ENCODE assay signal across 18 cellular contexts in genomic region chr14:94771906-94772468, GRCh38. TPM values are rescaled to one million over a fixed set of nuclear protein-coding genes. Genes with fewer than 3 reads are reported as not detected.
DNase-seq lines count a peak whose midpoint lies in the region; ATAC-seq lines count a peak whose summit lies in the region.
"Had no signal": no experiment of that assay in that cellular context is flagged by ENCODE, and none has a peak within 500 bp of the region (broad histone marks: within the 10 kb centered on the region; RNA-seq: fewer than 3 reads in every experiment).

No MANE protein-coding gene starts in this region.

- H3K27me3 Mint-ChIP-seq in stimulated activated naive CD8-positive, alpha-beta T cell treated with anti-CD3 and anti-CD28 coated beads, Interleukin-15, Interleukin-2, amounts not matched to agents 100 ng/mL and 50 ng/mL, for 24 hours = peaks cover 88% of the 10 kb centered on the region
- H3K27me3 Mint-ChIP-seq in stimulated activated naive CD8-positive, alpha-beta T cell treated with anti-CD3 and anti-CD28 coated beads, Interleukin-15, amount 100 ng/mL, for 72 hours = peaks cover 96% of the 10 kb centered on the region
- peaks cover 82% of the 10 kb centered on the region for H3K27me3 Mint-ChIP-seq in activated T-helper 2 cell treated with anti-CD3 and anti-CD28 coated beads, Interferon-gamma antibody, Interleukin-2, Interleukin-4, amounts not matched to agents 10 μg/mL and 5 μg/mL and 100 μg/mL, durations not matched to agents 14 hours and 24 hours and 36 hours (ENCODE audit: low read depth)
- H3K27me3 Mint-ChIP-seq in natural killer cell treated with Interleukin-12 subunit alpha and Interleukin-12 subunit beta and Interleukin-15 and Interleukin-18, amount 100 ng/mL, for 72 hours = peaks cover 61 to 81% of the 10 kb centered on the region in 2 donors

- DNase-seq in stimulated activated naive CD8-positive, alpha-beta T cell treated with anti-CD3 and anti-CD28 coated beads, Interleukin-15, amount 100 ng/mL, for 72 hours = no peak
- DNase-seq in activated T-helper 2 cell treated with anti-CD3 and anti-CD28 coated beads, Interferon-gamma antibody, Interleukin-2, Interleukin-4, amounts not matched to agents 10 μg/mL and 5 μg/mL and 100 μg/mL, durations not matched to agents 14 hours and 24 hours and 36 hours (ENCODE audit: low spot score) = no peak
- peak; percentile 68 for DNase-seq in islet precursor cell
- DNase-seq in SIG-M5 (lab: John Stamatoyannopoulos, UW) = no peak
- DNase-seq in natural killer cell treated with Interleukin-12 subunit alpha and Interleukin-12 subunit beta and Interleukin-15 and Interleukin-18, amount 100 ng/mL, for 72 hours (ENCODE audit: low spot score) = no peak
- DNase-seq in A172 (ENCODE audit: low spot score) = no peak
- DNase-seq: activated naive CD4-positive, alpha-beta T cell treated with anti-CD3 and anti-CD28 coated beads for 36 hours; colonic mucosa; DND-41; left colon; NCI-H1694; NCI-H345; nucleus accumbens; right cardiac atrium; stomach had no signal

- H3K4me1 Mint-ChIP-seq in stimulated activated naive CD8-positive, alpha-beta T cell treated with anti-CD3 and anti-CD28 coated beads, Interleukin-15, Interleukin-2, amounts not matched to agents 100 ng/mL and 50 ng/mL, for 24 hours (ENCODE audit: low read depth) = peaks cover 19% of the 10 kb centered on the region
- H3K4me1 Mint-ChIP-seq in stimulated activated naive CD8-positive, alpha-beta T cell treated with anti-CD3 and anti-CD28 coated beads, Interleukin-15, amount 100 ng/mL, for 72 hours = peaks cover 50% of the 10 kb centered on the region
- H3K4me1 Mint-ChIP-seq in activated T-helper 2 cell treated with anti-CD3 and anti-CD28 coated beads, Interferon-gamma antibody, Interleukin-2, Interleukin-4, amounts not matched to agents 10 μg/mL and 5 μg/mL and 100 μg/mL, durations not matched to agents 14 hours and 24 hours and 36 hours (ENCODE audit: low read depth) = peaks cover 9% of the 10 kb centered on the region
- peaks cover 27 to 30% of the 10 kb centered on the region in 2 donors for H3K4me1 Mint-ChIP-seq in natural killer cell treated with Interleukin-12 subunit alpha and Interleukin-12 subunit beta and Interleukin-15 and Interleukin-18, amount 100 ng/mL, for 72 hours (ENCODE audit: low read depth in 2 of 2)

- H3K36me3 Mint-ChIP-seq in stimulated activated naive CD8-positive, alpha-beta T cell treated with anti-CD3 and anti-CD28 coated beads, Interleukin-15, Interleukin-2, amounts not matched to agents 100 ng/mL and 50 ng/mL, for 24 hours (ENCODE audit: low read depth) = no peaks in the 10 kb centered on the region
- H3K36me3 Mint-ChIP-seq in activated T-helper 2 cell treated with anti-CD3 and anti-CD28 coated beads, Interferon-gamma antibody, Interleukin-2, Interleukin-4, amounts not matched to agents 10 μg/mL and 5 μg/mL and 100 μg/mL, durations not matched to agents 14 hours and 24 hours and 36 hours (ENCODE audit: low read depth) = peaks cover 7% of the 10 kb centered on the region
- H3K36me3 Mint-ChIP-seq in natural killer cell treated with Interleukin-12 subunit alpha and Interleukin-12 subunit beta and Interleukin-15 and Interleukin-18, amount 100 ng/mL, for 72 hours = peaks cover 6% of the 10 kb centered on the region

- peak overlapping the region; percentile 55 for H3K27ac Mint-ChIP-seq in stimulated activated naive CD8-positive, alpha-beta T cell treated with anti-CD3 and anti-CD28 coated beads, Interleukin-15, Interleukin-2, amounts not matched to agents 100 ng/mL and 50 ng/mL, for 24 hours
- no peak overlapping the region for H3K27ac Mint-ChIP-seq in stimulated activated naive CD8-positive, alpha-beta T cell treated with anti-CD3 and anti-CD28 coated beads, Interleukin-15, amount 100 ng/mL, for 72 hours
- no peak overlapping the region for H3K27ac Mint-ChIP-seq in activated T-helper 2 cell treated with anti-CD3 and anti-CD28 coated beads, Interferon-gamma antibody, Interleukin-2, Interleukin-4, amounts not matched to agents 10 μg/mL and 5 μg/mL and 100 μg/mL, durations not matched to agents 14 hours and 24 hours and 36 hours
- no peak overlapping the region for H3K27ac Mint-ChIP-seq in natural killer cell treated with Interleukin-12 subunit alpha and Interleukin-12 subunit beta and Interleukin-15 and Interleukin-18, amount 100 ng/mL, for 72 hours
- H3K27ac Mint-ChIP-seq: activated naive CD4-positive, alpha-beta T cell treated with anti-CD3 and anti-CD28 coated beads for 36 hours had no signal

- no peaks in the 10 kb centered on the region for H3K9me3 Mint-ChIP-seq in stimulated activated naive CD8-positive, alpha-beta T cell treated with anti-CD3 and anti-CD28 coated beads, Interleukin-15, Interleukin-2, amounts not matched to agents 100 ng/mL and 50 ng/mL, for 24 hours
- no peaks in the 10 kb centered on the region for H3K9me3 Mint-ChIP-seq in stimulated activated naive CD8-positive, alpha-beta T cell treated with anti-CD3 and anti-CD28 coated beads, Interleukin-15, amount 100 ng/mL, for 72 hours
- no peaks in the 10 kb centered on the region for H3K9me3 Mint-ChIP-seq in activated T-helper 2 cell treated with anti-CD3 and anti-CD28 coated beads, Interferon-gamma antibody, Interleukin-2, Interleukin-4, amounts not matched to agents 10 μg/mL and 5 μg/mL and 100 μg/mL, durations not matched to agents 14 hours and 24 hours and 36 hours
- no peaks in the 10 kb centered on the region for H3K9me3 Mint-ChIP-seq in natural killer cell treated with Interleukin-12 subunit alpha and Interleukin-12 subunit beta and Interleukin-15 and Interleukin-18, amount 100 ng/mL, for 72 hours
- H3K9me3 Mint-ChIP-seq: activated naive CD4-positive, alpha-beta T cell treated with anti-CD3 and anti-CD28 coated beads for 36 hours had no signal

- intact Hi-C loops in activated T-helper 2 cell treated with anti-CD3 and anti-CD28 coated beads, Interferon-gamma antibody, Interleukin-2, Interleukin-4, amounts not matched to agents 10 μg/mL and 5 μg/mL and 100 μg/mL, durations not matched to agents 14 hours and 24 hours and 36 hours (cut with micrococcal nuclease) = loop anchor here (5.0 kb wide), 1 partner anchor 985 kb away; the partner anchor contains the start of gene PRIMA1

- ATAC-seq in stimulated activated naive CD8-positive, alpha-beta T cell treated with anti-CD3 and anti-CD28 coated beads, Interleukin-15, amount 100 ng/mL, for 72 hours = no peak
- ATAC-seq in HG02840 (IDR thresholded peaks at IDR 0.05; ENCODE audit: low FRiP score, unreplicated experiment) = no peak
- no peak for ATAC-seq in natural killer cell treated with Interleukin-12 subunit alpha and Interleukin-12 subunit beta and Interleukin-15 and Interleukin-18, amount 100 ng/mL, for 72 hours
- ATAC-seq: left colon, right cardiac atrium had no signal

- no peak overlapping the region for H3K4me3 Mint-ChIP-seq in stimulated activated naive CD8-positive, alpha-beta T cell treated with anti-CD3 and anti-CD28 coated beads, Interleukin-15, Interleukin-2, amounts not matched to agents 100 ng/mL and 50 ng/mL, for 24 hours
- no peak overlapping the region for H3K4me3 Mint-ChIP-seq in stimulated activated naive CD8-positive, alpha-beta T cell treated with anti-CD3 and anti-CD28 coated beads, Interleukin-15, amount 100 ng/mL, for 72 hours
- peak overlapping the region; percentile 17 for H3K4me3 Mint-ChIP-seq in activated T-helper 2 cell treated with anti-CD3 and anti-CD28 coated beads, Interferon-gamma antibody, Interleukin-2, Interleukin-4, amounts not matched to agents 10 μg/mL and 5 μg/mL and 100 μg/mL, durations not matched to agents 14 hours and 24 hours and 36 hours (ENCODE audit: low read depth)
- no peak overlapping the region for H3K4me3 Mint-ChIP-seq in natural killer cell treated with Interleukin-12 subunit alpha and Interleukin-12 subunit beta and Interleukin-15 and Interleukin-18, amount 100 ng/mL, for 72 hours
- H3K4me3 Mint-ChIP-seq: activated naive CD4-positive, alpha-beta T cell treated with anti-CD3 and anti-CD28 coated beads for 36 hours had no signal

RNA-seq across cellular contexts. Expression of gene GSC, which starts 2.1 kb away (rescaled TPM):
- total RNA-seq in activated T-helper 2 cell treated with anti-CD3 and anti-CD28 coated beads, Interferon-gamma antibody, Interleukin-2, Interleukin-4, amounts not matched to agents 10 μg/mL and 5 μg/mL and 100 μg/mL, durations not matched to agents 14 hours and 24 hours and 36 hours = 0.14 TPM in 1 of 2 replicates, not detected in the other
- total RNA-seq in natural killer cell treated with Interleukin-12 subunit alpha and Interleukin-12 subunit beta and Interleukin-15 and Interleukin-18, amount 100 ng/mL, for 72 hours = not detected
- not detected in 2 replicates for total RNA-seq in A172 (2014; rRNA removed; shearing (Covaris generic))
- total RNA-seq: activated naive CD4-positive, alpha-beta T cell treated with anti-CD3 and anti-CD28 coated beads for 36 hours; colonic mucosa; left colon; MCF 10A; right cardiac atrium; stomach had no signal
